ENCODE assay signal across 1 cellular context in the genomic region with DNA sequence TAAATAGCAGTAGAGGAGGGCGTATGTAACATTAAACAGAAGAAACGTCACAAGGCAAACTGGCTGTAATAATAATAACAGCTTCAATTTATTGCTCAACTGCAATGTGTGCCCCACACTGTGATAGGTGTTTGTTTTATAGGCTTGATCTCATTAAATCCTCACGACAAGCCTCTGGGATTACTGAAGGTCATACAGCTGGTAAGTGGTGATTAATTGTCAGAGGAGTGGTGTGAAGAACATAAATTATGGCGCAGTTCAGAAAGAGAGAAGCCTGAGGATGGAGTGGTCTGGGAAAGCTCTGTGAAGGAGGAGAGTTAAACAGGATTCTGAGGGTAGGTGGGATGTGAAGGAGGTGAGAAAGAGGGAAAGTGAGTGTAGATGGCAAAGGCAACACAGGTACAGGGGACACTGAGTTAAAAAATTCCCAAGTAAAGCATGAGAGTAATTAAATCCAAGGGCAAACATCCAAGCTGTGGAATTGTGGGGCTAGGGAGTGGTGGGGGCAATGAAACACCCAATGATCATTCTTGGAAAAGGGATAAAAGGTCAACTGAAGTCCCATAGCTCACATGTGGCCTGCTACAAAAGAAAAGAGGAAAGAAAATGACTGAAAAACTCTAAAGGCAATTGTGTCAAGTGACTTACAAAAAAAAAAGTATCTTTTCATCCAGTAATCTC.
TF ChIP-seq lines count a peak whose summit lies in the region.

No MANE protein-coding gene starts in this region.

TF ChIP-seq in HEK293, 187 proteins besides CTCF, POLR2A, EP300 and RAD21 (continued from another document and continues in another):
- TF ChIP-seq KLF16 (tag by site-specific recombination; IDR thresholded peaks at IDR 0.05), result peak; percentile 85
- peak; percentile 90 for TF ChIP-seq ZSCAN30 (tag by site-specific recombination; IDR thresholded peaks at IDR 0.05)
- TF ChIP-seq ZFP41 (tag by site-specific recombination; IDR thresholded peaks at IDR 0.05; ENCODE audit: borderline replicate concordance), result no peak
- TF ChIP-seq HOXA7 (CRISPR knock-in tag; IDR thresholded peaks at IDR 0.05; ENCODE audit: borderline replicate concordance), result no peak
- no peak for TF ChIP-seq ZNF184 (tag by site-specific recombination; IDR thresholded peaks at IDR 0.05)
- no peak for TF ChIP-seq ZNF48 (tag by site-specific recombination; IDR thresholded peaks at IDR 0.05)
- TF ChIP-seq ZFP37 (tag by site-specific recombination; IDR thresholded peaks at IDR 0.05), result no peak
- TF ChIP-seq ZNF514 (tag by site-specific recombination; IDR thresholded peaks at IDR 0.05), result no peak
- no peak for TF ChIP-seq ZNF350 (tag by site-specific recombination; IDR thresholded peaks at IDR 0.05)
- TF ChIP-seq, protein P1, sequence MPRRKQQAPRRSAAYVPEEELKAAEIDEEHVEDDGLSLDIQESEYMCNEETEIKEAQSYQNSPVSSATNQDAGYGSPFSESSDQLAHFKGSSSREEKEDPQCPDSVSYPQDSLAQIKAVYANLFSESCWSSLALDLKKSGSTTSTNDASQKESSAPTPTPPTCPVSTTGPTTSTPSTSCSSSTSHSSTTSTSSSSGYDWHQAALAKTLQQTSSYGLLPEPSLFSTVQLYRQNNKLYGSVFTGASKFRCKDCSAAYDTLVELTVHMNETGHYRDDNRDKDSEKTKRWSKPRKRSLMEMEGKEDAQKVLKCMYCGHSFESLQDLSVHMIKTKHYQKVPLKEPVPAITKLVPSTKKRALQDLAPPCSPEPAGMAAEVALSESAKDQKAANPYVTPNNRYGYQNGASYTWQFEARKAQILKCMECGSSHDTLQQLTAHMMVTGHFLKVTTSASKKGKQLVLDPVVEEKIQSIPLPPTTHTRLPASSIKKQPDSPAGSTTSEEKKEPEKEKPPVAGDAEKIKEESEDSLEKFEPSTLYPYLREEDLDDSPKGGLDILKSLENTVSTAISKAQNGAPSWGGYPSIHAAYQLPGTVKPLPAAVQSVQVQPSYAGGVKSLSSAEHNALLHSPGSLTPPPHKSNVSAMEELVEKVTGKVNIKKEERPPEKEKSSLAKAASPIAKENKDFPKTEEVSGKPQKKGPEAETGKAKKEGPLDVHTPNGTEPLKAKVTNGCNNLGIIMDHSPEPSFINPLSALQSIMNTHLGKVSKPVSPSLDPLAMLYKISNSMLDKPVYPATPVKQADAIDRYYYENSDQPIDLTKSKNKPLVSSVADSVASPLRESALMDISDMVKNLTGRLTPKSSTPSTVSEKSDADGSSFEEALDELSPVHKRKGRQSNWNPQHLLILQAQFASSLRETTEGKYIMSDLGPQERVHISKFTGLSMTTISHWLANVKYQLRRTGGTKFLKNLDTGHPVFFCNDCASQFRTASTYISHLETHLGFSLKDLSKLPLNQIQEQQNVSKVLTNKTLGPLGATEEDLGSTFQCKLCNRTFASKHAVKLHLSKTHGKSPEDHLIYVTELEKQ (tag by site-specific recombination; IDR thresholded peaks at IDR 0.05; ENCODE audit: borderline replicate concordance), result peak; percentile 97; the same call in 1 of the 2 replicates
- TF ChIP-seq ZNF302 (tag by site-specific recombination; IDR thresholded peaks at IDR 0.05; ENCODE audit: low read depth), result peak; percentile 90; the same call in 1 of the 2 replicates
- peak; percentile 95 for TF ChIP-seq ZNF2 (tag by site-specific recombination; IDR thresholded peaks at IDR 0.05)
- TF ChIP-seq ZNF747 (tag by site-specific recombination; IDR thresholded peaks at IDR 0.05), result no peak
- TF ChIP-seq ZNF394 (tag by site-specific recombination; IDR thresholded peaks at IDR 0.05; ENCODE audit: borderline replicate concordance), result no peak; the same call in 1 of the 2 replicates
- TF ChIP-seq, protein P2, sequence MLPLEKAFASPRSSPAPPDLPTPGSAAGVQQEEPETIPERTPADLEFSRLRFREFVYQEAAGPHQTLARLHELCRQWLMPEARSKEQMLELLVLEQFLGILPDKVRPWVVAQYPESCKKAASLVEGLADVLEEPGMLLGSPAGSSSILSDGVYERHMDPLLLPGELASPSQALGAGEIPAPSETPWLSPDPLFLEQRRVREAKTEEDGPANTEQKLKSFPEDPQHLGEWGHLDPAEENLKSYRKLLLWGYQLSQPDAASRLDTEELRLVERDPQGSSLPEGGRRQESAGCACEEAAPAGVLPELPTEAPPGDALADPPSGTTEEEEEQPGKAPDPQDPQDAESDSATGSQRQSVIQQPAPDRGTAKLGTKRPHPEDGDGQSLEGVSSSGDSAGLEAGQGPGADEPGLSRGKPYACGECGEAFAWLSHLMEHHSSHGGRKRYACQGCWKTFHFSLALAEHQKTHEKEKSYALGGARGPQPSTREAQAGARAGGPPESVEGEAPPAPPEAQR (tag by site-specific recombination; IDR thresholded peaks at IDR 0.05), result peak; percentile 94; the same call in 1 of the 2 replicates
- TF ChIP-seq ZNF433 (tag by site-specific recombination; IDR thresholded peaks at IDR 0.05; ENCODE audit: low read depth), result no peak
- no peak for TF ChIP-seq ZNF223 (tag by site-specific recombination; IDR thresholded peaks at IDR 0.05)
- TF ChIP-seq ZNF701 (tag by site-specific recombination; IDR thresholded peaks at IDR 0.05), result 0 out of 2 replicates have a peak, but pooled peaks have one; percentile 52
- TF ChIP-seq, protein P3, sequence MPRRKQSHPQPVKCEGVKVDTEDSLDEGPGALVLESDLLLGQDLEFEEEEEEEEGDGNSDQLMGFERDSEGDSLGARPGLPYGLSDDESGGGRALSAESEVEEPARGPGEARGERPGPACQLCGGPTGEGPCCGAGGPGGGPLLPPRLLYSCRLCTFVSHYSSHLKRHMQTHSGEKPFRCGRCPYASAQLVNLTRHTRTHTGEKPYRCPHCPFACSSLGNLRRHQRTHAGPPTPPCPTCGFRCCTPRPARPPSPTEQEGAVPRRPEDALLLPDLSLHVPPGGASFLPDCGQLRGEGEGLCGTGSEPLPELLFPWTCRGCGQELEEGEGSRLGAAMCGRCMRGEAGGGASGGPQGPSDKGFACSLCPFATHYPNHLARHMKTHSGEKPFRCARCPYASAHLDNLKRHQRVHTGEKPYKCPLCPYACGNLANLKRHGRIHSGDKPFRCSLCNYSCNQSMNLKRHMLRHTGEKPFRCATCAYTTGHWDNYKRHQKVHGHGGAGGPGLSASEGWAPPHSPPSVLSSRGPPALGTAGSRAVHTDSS (tag by site-specific recombination; IDR thresholded peaks at IDR 0.05), result no peak
- TF ChIP-seq ZBTB20 (tag by site-specific recombination; IDR thresholded peaks at IDR 0.05), result peak; percentile 35; the same call in 1 of the 2 replicates
- TF ChIP-seq ZNF558 (tag by site-specific recombination; IDR thresholded peaks at IDR 0.05), result peak; percentile 90
- TF ChIP-seq KLF8 (tag by site-specific recombination; IDR thresholded peaks at IDR 0.05), result peak; percentile 64
- TF ChIP-seq, protein P4, sequence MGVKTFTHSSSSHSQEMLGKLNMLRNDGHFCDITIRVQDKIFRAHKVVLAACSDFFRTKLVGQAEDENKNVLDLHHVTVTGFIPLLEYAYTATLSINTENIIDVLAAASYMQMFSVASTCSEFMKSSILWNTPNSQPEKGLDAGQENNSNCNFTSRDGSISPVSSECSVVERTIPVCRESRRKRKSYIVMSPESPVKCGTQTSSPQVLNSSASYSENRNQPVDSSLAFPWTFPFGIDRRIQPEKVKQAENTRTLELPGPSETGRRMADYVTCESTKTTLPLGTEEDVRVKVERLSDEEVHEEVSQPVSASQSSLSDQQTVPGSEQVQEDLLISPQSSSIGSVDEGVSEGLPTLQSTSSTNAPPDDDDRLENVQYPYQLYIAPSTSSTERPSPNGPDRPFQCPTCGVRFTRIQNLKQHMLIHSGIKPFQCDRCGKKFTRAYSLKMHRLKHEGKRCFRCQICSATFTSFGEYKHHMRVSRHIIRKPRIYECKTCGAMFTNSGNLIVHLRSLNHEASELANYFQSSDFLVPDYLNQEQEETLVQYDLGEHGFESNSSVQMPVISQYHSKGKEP (tag by site-specific recombination; IDR thresholded peaks at IDR 0.05), result peak; percentile 87
- no peak for TF ChIP-seq ZNF174 (tag by site-specific recombination; IDR thresholded peaks at IDR 0.05)
- no peak for TF ChIP-seq ZNF16 (tag by site-specific recombination; IDR thresholded peaks at IDR 0.05; ENCODE audit: low read depth)
- TF ChIP-seq ZBTB48 (tag by site-specific recombination; IDR thresholded peaks at IDR 0.05), result peak; percentile 35; the same call in 1 of the 2 replicates
- TF ChIP-seq, protein P5, sequence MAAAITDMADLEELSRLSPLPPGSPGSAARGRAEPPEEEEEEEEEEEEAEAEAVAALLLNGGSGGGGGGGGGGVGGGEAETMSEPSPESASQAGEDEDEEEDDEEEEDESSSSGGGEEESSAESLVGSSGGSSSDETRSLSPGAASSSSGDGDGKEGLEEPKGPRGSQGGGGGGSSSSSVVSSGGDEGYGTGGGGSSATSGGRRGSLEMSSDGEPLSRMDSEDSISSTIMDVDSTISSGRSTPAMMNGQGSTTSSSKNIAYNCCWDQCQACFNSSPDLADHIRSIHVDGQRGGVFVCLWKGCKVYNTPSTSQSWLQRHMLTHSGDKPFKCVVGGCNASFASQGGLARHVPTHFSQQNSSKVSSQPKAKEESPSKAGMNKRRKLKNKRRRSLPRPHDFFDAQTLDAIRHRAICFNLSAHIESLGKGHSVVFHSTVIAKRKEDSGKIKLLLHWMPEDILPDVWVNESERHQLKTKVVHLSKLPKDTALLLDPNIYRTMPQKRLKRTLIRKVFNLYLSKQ (tag by site-specific recombination; IDR thresholded peaks at IDR 0.05; ENCODE audit: borderline replicate concordance), result no peak
- TF ChIP-seq, protein P6, sequence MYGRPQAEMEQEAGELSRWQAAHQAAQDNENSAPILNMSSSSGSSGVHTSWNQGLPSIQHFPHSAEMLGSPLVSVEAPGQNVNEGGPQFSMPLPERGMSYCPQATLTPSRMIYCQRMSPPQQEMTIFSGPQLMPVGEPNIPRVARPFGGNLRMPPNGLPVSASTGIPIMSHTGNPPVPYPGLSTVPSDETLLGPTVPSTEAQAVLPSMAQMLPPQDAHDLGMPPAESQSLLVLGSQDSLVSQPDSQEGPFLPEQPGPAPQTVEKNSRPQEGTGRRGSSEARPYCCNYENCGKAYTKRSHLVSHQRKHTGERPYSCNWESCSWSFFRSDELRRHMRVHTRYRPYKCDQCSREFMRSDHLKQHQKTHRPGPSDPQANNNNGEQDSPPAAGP (tag by site-specific recombination; IDR thresholded peaks at IDR 0.05), result peak; percentile 100
- TF ChIP-seq, protein P7, sequence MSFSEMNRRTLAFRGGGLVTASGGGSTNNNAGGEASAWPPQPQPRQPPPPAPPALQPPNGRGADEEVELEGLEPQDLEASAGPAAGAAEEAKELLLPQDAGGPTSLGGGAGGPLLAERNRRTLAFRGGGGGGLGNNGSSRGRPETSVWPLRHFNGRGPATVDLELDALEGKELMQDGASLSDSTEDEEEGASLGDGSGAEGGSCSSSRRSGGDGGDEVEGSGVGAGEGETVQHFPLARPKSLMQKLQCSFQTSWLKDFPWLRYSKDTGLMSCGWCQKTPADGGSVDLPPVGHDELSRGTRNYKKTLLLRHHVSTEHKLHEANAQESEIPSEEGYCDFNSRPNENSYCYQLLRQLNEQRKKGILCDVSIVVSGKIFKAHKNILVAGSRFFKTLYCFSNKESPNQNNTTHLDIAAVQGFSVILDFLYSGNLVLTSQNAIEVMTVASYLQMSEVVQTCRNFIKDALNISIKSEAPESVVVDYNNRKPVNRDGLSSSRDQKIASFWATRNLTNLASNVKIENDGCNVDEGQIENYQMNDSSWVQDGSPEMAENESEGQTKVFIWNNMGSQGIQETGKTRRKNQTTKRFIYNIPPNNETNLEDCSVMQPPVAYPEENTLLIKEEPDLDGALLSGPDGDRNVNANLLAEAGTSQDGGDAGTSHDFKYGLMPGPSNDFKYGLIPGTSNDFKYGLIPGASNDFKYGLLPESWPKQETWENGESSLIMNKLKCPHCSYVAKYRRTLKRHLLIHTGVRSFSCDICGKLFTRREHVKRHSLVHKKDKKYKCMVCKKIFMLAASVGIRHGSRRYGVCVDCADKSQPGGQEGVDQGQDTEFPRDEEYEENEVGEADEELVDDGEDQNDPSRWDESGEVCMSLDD (tag by site-specific recombination; IDR thresholded peaks at IDR 0.05), result no peak
- TF ChIP-seq MEIS1 (CRISPR knock-in tag; IDR thresholded peaks at IDR 0.05; ENCODE audit: borderline replicate concordance), result no peak
- no peak for TF ChIP-seq ZNF248 (tag by site-specific recombination; IDR thresholded peaks at IDR 0.05)
- TF ChIP-seq, protein P8, sequence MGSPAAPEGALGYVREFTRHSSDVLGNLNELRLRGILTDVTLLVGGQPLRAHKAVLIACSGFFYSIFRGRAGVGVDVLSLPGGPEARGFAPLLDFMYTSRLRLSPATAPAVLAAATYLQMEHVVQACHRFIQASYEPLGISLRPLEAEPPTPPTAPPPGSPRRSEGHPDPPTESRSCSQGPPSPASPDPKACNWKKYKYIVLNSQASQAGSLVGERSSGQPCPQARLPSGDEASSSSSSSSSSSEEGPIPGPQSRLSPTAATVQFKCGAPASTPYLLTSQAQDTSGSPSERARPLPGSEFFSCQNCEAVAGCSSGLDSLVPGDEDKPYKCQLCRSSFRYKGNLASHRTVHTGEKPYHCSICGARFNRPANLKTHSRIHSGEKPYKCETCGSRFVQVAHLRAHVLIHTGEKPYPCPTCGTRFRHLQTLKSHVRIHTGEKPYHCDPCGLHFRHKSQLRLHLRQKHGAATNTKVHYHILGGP (tag by site-specific recombination; IDR thresholded peaks at IDR 0.05), result peak; percentile 94
- TF ChIP-seq, protein P9, sequence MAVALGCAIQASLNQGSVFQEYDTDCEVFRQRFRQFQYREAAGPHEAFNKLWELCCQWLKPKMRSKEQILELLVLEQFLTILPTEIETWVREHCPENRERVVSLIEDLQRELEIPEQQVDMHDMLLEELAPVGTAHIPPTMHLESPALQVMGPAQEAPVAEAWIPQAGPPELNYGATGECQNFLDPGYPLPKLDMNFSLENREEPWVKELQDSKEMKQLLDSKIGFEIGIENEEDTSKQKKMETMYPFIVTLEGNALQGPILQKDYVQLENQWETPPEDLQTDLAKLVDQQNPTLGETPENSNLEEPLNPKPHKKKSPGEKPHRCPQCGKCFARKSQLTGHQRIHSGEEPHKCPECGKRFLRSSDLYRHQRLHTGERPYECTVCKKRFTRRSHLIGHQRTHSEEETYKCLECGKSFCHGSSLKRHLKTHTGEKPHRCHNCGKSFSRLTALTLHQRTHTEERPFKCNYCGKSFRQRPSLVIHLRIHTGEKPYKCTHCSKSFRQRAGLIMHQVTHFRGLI (tag by site-specific recombination; IDR thresholded peaks at IDR 0.05), result peak; percentile 45; the same call in 1 of the 2 replicates
- no peak for TF ChIP-seq ZNF354C (tag by site-specific recombination; IDR thresholded peaks at IDR 0.05; ENCODE audit: borderline replicate concordance, low read depth)
- TF ChIP-seq, protein P10, sequence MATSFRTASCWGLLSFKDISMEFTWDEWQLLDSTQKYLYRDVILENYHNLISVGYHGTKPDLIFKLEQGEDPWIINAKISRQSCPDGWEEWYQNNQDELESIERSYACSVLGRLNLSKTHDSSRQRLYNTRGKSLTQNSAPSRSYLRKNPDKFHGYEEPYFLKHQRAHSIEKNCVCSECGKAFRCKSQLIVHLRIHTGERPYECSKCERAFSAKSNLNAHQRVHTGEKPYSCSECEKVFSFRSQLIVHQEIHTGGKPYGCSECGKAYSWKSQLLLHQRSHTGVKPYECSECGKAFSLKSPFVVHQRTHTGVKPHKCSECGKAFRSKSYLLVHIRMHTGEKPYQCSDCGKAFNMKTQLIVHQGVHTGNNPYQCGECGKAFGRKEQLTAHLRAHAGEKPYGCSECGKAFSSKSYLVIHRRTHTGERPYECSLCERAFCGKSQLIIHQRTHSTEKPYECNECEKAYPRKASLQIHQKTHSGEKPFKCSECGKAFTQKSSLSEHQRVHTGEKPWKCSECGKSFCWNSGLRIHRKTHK (tag by site-specific recombination; IDR thresholded peaks at IDR 0.05), result no peak
- TF ChIP-seq ZNF549 (tag by site-specific recombination; IDR thresholded peaks at IDR 0.05), result no peak
- no peak for TF ChIP-seq ZNF138 (tag by site-specific recombination; IDR thresholded peaks at IDR 0.05; ENCODE audit: borderline replicate concordance)
- TF ChIP-seq ZNF404 (tag by site-specific recombination; IDR thresholded peaks at IDR 0.05), result no peak
- TF ChIP-seq ZNF629 (tag by site-specific recombination; IDR thresholded peaks at IDR 0.05), result peak; percentile 96
- no peak for TF ChIP-seq BCL11A (tag by site-specific recombination; IDR thresholded peaks at IDR 0.05; ENCODE audit: low read depth)
